11 cellular contexts compared by ENCODE assay signal in the genomic region with DNA sequence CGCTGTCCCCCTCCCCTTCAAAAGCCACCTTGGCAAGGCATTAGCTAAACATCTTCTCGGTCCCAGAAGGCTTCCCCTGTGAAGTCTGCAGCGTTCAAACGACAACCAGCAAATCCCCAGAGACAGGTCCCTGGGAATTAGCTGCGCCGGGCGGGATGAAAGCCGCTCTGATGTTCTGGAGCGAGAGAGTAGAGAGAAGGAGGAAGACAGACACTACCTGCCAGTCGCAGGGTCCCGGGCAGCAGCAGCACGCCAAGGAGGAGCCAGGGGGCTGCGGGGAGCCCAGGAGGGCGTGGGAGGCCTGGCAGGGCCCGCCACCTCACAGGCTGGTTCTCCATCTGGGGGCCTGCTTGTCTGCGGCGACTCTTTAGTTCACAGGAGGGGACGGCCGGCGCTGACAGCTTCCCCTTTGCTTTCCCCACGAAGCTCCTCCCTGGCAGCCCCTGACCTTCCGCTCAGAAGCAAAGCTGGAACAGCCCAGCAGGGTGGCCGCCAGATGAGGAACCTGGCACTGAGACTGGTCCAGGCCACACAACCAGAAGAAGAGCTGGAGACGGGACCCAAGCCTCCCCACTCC. TPM values are rescaled to one million over a fixed set of nuclear protein-coding genes. Genes with fewer than 3 reads are reported as not detected.
DNase-seq lines count a peak whose midpoint lies in the region; ATAC-seq and TF ChIP-seq lines count a peak whose summit lies in the region.
"Had no signal": no experiment of that assay in that cellular context is flagged by ENCODE, and none has a peak within 500 bp of the region (broad histone marks: within the 10 kb centered on the region; RNA-seq: fewer than 3 reads in every experiment).

Gene NFAM1 (minus strand): TSS at position 384 of the 577 bp plus-strand sequence. CDS start 46 bp downstream, at position 338.

- no peaks in the 10 kb centered on the region for H3K27me3 Mint-ChIP-seq in MCF 10A (ENCODE audit: insufficient read depth, unreplicated experiment)
- H3K27me3 Mint-ChIP-seq in effector memory CD8-positive, alpha-beta T cell: peaks cover 15 to 75% of the 10 kb centered on the region in 2 donors
- H3K27me3 Mint-ChIP-seq in naive thymus-derived CD4-positive, alpha-beta T cell: peaks cover 0 to 24% (median 20%) of the 10 kb centered on the region in 5 donors

- CTCF ChIA-PET in MCF 10A (lab: Yijun Ruan, JAX): interaction anchor here (0.8 to 1.8 kb wide), 2 partner anchors 61 to 263 kb away, joined by 4 to 6 read pairs; no protein-coding TSS in a partner anchor
- CTCF ChIA-PET in naive thymus-derived CD4-positive, alpha-beta T cell (lab: Charles Lee): interaction anchor here (0.5 to 0.8 kb wide), 2 partner anchors 12 to 482 kb away, joined by 3 read pairs; no protein-coding TSS in a partner anchor

- H3K4me1 ChIP-seq in breast epithelium: peaks cover 9 to 20% of the 10 kb centered on the region in 2 donors
- no peaks in the 10 kb centered on the region for H3K4me1 ChIP-seq in naive thymus-derived CD4-positive, alpha-beta T cell (ENCODE audit: control insufficient read depth in 2 of 2, insufficient read depth in 2 of 2, low read length in 2 of 2)
- no peaks in the 10 kb centered on the region for H3K4me1 ChIP-seq in aorta (ENCODE audit: control insufficient read depth in 1 of 2, insufficient read depth in 2 of 2, low read length in 2 of 2)

- no peaks in the 10 kb centered on the region for H3K9me3 ChIP-seq in breast epithelium
- H3K9me3 ChIP-seq in naive thymus-derived CD4-positive, alpha-beta T cell (ENCODE audit: control insufficient read depth in 2 of 3, low read length in 3 of 3): no peaks in the 10 kb centered on the region
- no peaks in the 10 kb centered on the region for H3K9me3 ChIP-seq in aorta (ENCODE audit: control insufficient read depth, low read length)

- 12% methylated on average over 18 to 24 of the region's 24 CpGs for WGBS in aorta, 2 donors

- peaks cover 8% of the 10 kb centered on the region for H3K36me3 Mint-ChIP-seq in MCF 10A (ENCODE audit: insufficient read depth, unreplicated experiment)
- H3K36me3 Mint-ChIP-seq in effector memory CD8-positive, alpha-beta T cell (ENCODE audit: insufficient read depth): peaks cover 2% of the 10 kb centered on the region
- H3K36me3 Mint-ChIP-seq in naive thymus-derived CD4-positive, alpha-beta T cell: no peaks in the 10 kb centered on the region

- H3K36me3 ChIP-seq in breast epithelium: no peaks in the 10 kb centered on the region
- no peaks in the 10 kb centered on the region for H3K36me3 ChIP-seq in naive thymus-derived CD4-positive, alpha-beta T cell (ENCODE audit: control insufficient read depth in 2 of 3, insufficient read depth in 3 of 3, low read length in 3 of 3)
- no peaks in the 10 kb centered on the region for H3K36me3 ChIP-seq in aorta (ENCODE audit: control insufficient read depth in 1 of 2, insufficient read depth in 2 of 2, low read length in 1 of 2)
- H3K36me3 ChIP-seq: cardiac muscle cell had no signal

- peak; percentile 16 for ATAC-seq in effector memory CD8-positive, alpha-beta T cell (replicated peaks)
- ATAC-seq in naive thymus-derived CD4-positive, alpha-beta T cell: peak; percentile 84
- ATAC-seq in aorta (ENCODE audit: low FRiP score): peak; percentile 43

- no peak for TF ChIP-seq POLR2A in breast epithelium (IDR thresholded peaks at IDR 0.05)

- no peak within 1 kb of the TSS for H3K4me3 Mint-ChIP-seq in MCF 10A (ENCODE audit: unreplicated experiment)
- no peak within 1 kb of the TSS for H3K4me3 Mint-ChIP-seq in effector memory CD8-positive, alpha-beta T cell
- H3K4me3 Mint-ChIP-seq in naive thymus-derived CD4-positive, alpha-beta T cell: no peak within 1 kb of the TSS

- no TSS peak for BruUV-seq in MCF 10A (replicated peaks; lab: Mats Ljungman, UMichigan)

- no peaks in the 10 kb centered on the region for H3K9me3 Mint-ChIP-seq in MCF 10A (ENCODE audit: unreplicated experiment)
- H3K9me3 Mint-ChIP-seq in effector memory CD8-positive, alpha-beta T cell: no peaks in the 10 kb centered on the region
- H3K9me3 Mint-ChIP-seq in naive thymus-derived CD4-positive, alpha-beta T cell: no peaks in the 10 kb centered on the region

- H3K4me1 Mint-ChIP-seq in MCF 10A (ENCODE audit: insufficient read depth, unreplicated experiment): peaks cover 13% of the 10 kb centered on the region
- peaks cover 0 to 3% of the 10 kb centered on the region in 2 donors for H3K4me1 Mint-ChIP-seq in effector memory CD8-positive, alpha-beta T cell (ENCODE audit: low read depth in 2 of 2)
- H3K4me1 Mint-ChIP-seq in naive thymus-derived CD4-positive, alpha-beta T cell: peaks cover 0 to 12% (median 0%) of the 10 kb centered on the region in 7 donors

- H3K27me3 ChIP-seq in breast epithelium (no peaks in the 10 kb centered on the region), aorta (ENCODE audit: control insufficient read depth in 1 of 2, insufficient read depth in 2 of 2, low read length in 1 of 2) (no peaks in the 10 kb centered on the region)
- H3K27me3 ChIP-seq in naive thymus-derived CD4-positive, alpha-beta T cell (ENCODE audit: control insufficient read depth in 2 of 2, insufficient read depth in 2 of 2, low read length in 2 of 2): no peaks in the 10 kb centered on the region
- H3K27me3 ChIP-seq: cardiac muscle cell had no signal

- no peak within 1 kb of the TSS for H3K27ac Mint-ChIP-seq in MCF 10A (ENCODE audit: low read depth, unreplicated experiment)
- H3K27ac Mint-ChIP-seq in effector memory CD8-positive, alpha-beta T cell: peak within 1 kb of the TSS in 1 of 2 donors; percentile 15
- H3K27ac Mint-ChIP-seq in naive thymus-derived CD4-positive, alpha-beta T cell: no peak within 1 kb of the TSS

- DNase-seq in breast epithelium (ENCODE audit: low spot score in 2 of 2): no peak
- DNase-seq in MCF 10A (ENCODE audit: unreplicated experiment): no peak
- DNase-seq in effector memory CD8-positive, alpha-beta T cell: no peak
- no peak for DNase-seq in naive thymus-derived CD4-positive, alpha-beta T cell
- peak in 1 of 2 donors; percentile 87 for DNase-seq in aorta
- no peak for DNase-seq in GF-D8 (lab: John Stamatoyannopoulos, UW)
- no peak for DNase-seq in SW 1271 (lab: John Stamatoyannopoulos, UW)
- no peak for DNase-seq in cerebellum (ENCODE audit: low spot score)
- DNase-seq: stimulated activated naive CD4-positive, alpha-beta T cell treated with Interleukin-2 at 50 U/mL for 16 hours had no signal

- intact Hi-C loops in breast epithelium (cut with DNase I; ENCODE audit: low total_unique reads): loop anchor here (10.0 kb wide), 1 partner anchor 267 kb away; no protein-coding TSS in a partner anchor
- intact Hi-C loops in MCF 10A (cut with micrococcal nuclease): no loop called here
- intact Hi-C loops in naive thymus-derived CD4-positive, alpha-beta T cell (cut with micrococcal nuclease): no loop called here
- intact Hi-C loops in aorta (cut with DNase I): loop anchor here in 1 of 2 donors (10.0 kb wide), 2 partner anchors 167 to 467 kb away; partner anchors contain the start of gene SEPTIN3

- no peak for TF ChIP-seq CTCF in breast epithelium (IDR thresholded peaks at IDR 0.05)
- TF ChIP-seq CTCF in MCF 10A (IDR thresholded peaks at IDR 0.05; ENCODE audit: unreplicated experiment): no peak

- H3K4me3 ChIP-seq in breast epithelium (peak within 1 kb of the TSS; percentile 13 to 31 (median 24)), aorta (ENCODE audit: low read length in 2 of 2) (no peak within 1 kb of the TSS)
- no peak within 1 kb of the TSS for H3K4me3 ChIP-seq in naive thymus-derived CD4-positive, alpha-beta T cell (ENCODE audit: low read length)
- H3K4me3 ChIP-seq: cardiac muscle cell had no signal

- peak within 1 kb of the TSS in 1 of 2 donors; percentile 38 for H3K27ac ChIP-seq in breast epithelium
- H3K27ac ChIP-seq in naive thymus-derived CD4-positive, alpha-beta T cell (ENCODE audit: low read depth, low read length): no peak within 1 kb of the TSS
- no peak within 1 kb of the TSS for H3K27ac ChIP-seq in aorta (ENCODE audit: low read depth in 1 of 2, low read length in 2 of 2)
- H3K27ac ChIP-seq: cardiac muscle cell, KMS-11 had no signal

- POLR2A ChIA-PET in MCF 10A (lab: Yijun Ruan, JAX): interaction anchor here (0.6 to 3.0 kb wide), 3 partner anchors 19 to 87 kb away, joined by 3 to 9 read pairs (median 3); no protein-coding TSS in a partner anchor
- POLR2A ChIA-PET in naive thymus-derived CD4-positive, alpha-beta T cell (lab: Charles Lee): interaction anchor here (1.2 kb wide), 1 partner anchor 12 kb away, joined by 3 read pairs; no protein-coding TSS in a partner anchor

RNA-seq across cellular contexts. Expression of gene NFAM1, which starts in this region (rescaled TPM):
- total RNA-seq in breast epithelium: 1 to 10 TPM in 2 of 3 donors, under 1 TPM in 1; 0.66 to 4.3 (median 1.5) TPM
- not detected in 2 replicates for total RNA-seq in MCF 10A (2022)
- 10 to 100 TPM in 1 of 5 experiments, 1 to 10 TPM in 1, under 1 TPM in 3; 0.51 to 40.3 (median 0.77) TPM for total RNA-seq in naive thymus-derived CD4-positive, alpha-beta T cell
- under 1 TPM; 0.03 to 0.06 TPM for polyA plus RNA-seq in naive thymus-derived CD4-positive, alpha-beta T cell
- 10 to 100 TPM in 1 of 2 donors, 1 to 10 TPM in 1; 5.3 to 10.5 TPM for total RNA-seq in aorta
- 1 to 10 TPM in 1 of 2 donors, under 1 TPM in 1; 0.38 to 2.6 TPM for polyA plus RNA-seq in aorta
- 0.54 TPM for total RNA-seq in cerebellum

Comparison
In these comparisons a context has a peak if more than half of its experiments do, and no peak if none do; other contexts are left out.
1. H3K4me3 ChIP-seq: peak in breast epithelium (3 of 3); none in naive thymus-derived CD4-positive, alpha-beta T cell (single experiment) and aorta (0 of 2).
2. ATAC-seq: peak in every context shown above with its lines; median percentile 84 in naive thymus-derived CD4-positive, alpha-beta T cell; 43 in aorta; 16 in effector memory CD8-positive, alpha-beta T cell.